ENCODE assay signal across 9 cellular contexts in genomic region chr15:78216276-78217229, GRCh38. TPM values are rescaled to one million over a fixed set of nuclear protein-coding genes. Genes with fewer than 3 reads are reported as not detected.
DNase-seq lines count a peak whose midpoint lies in the region; ATAC-seq and TF ChIP-seq lines count a peak whose summit lies in the region.
"Had no signal": no experiment of that assay in that cellular context is flagged by ENCODE, and none has a peak within 500 bp of the region (broad histone marks: within the 10 kb centered on the region; RNA-seq: fewer than 3 reads in every experiment).

No MANE protein-coding gene starts in this region.

- H3K36me3 Mint-ChIP-seq in activated T-cell treated with anti-CD3 and anti-CD28 coated beads, Interleukin-2, amount 50 U/mL, for 4 hours (ENCODE audit: insufficient read depth): no peaks in the 10 kb centered on the region
- H3K36me3 Mint-ChIP-seq: mesothelial cell of epicardium had no signal

- no peak for TF ChIP-seq EP300 in upper lobe of left lung (IDR thresholded peaks at IDR 0.05)

- H3K27me3 Mint-ChIP-seq in activated T-cell treated with anti-CD3 and anti-CD28 coated beads, Interleukin-2, amount 50 U/mL, for 4 hours (ENCODE audit: low read depth): peaks cover 5% of the 10 kb centered on the region

- ATAC-seq in upper lobe of left lung (ENCODE audit: low FRiP score in 2 of 2): peak; percentile 60 to 67
- ATAC-seq in activated T-cell treated with anti-CD3 and anti-CD28 coated beads, Interleukin-2, amount 50 U/mL, for 4 hours: no peak

- H3K9me3 Mint-ChIP-seq in activated T-cell treated with anti-CD3 and anti-CD28 coated beads, Interleukin-2, amount 50 U/mL, for 4 hours: no peaks in the 10 kb centered on the region
- H3K9me3 Mint-ChIP-seq: activated CD4-positive, alpha-beta T cell treated with anti-CD3 and anti-CD28 coated beads, Interleukin-2, amount 10 ng/mL, durations not matched to agents 7 days and 5 days; mesothelial cell of epicardium had no signal

- no peak for TF ChIP-seq POLR2A in upper lobe of left lung (IDR thresholded peaks at IDR 0.05)

- H3K4me1 Mint-ChIP-seq in activated T-cell treated with anti-CD3 and anti-CD28 coated beads, Interleukin-2, amount 50 U/mL, for 4 hours (ENCODE audit: low read depth): no peaks in the 10 kb centered on the region
- H3K4me1 Mint-ChIP-seq: activated CD4-positive, alpha-beta T cell treated with anti-CD3 and anti-CD28 coated beads, Interleukin-2, amount 10 ng/mL, durations not matched to agents 7 days and 5 days had no signal

- no peaks in the 10 kb centered on the region for H3K27me3 ChIP-seq in MG63
- no peaks in the 10 kb centered on the region for H3K27me3 ChIP-seq in kidney epithelial cell (ENCODE audit: control insufficient read depth, insufficient read depth, low read length)
- H3K27me3 ChIP-seq in upper lobe of left lung: no peaks in the 10 kb centered on the region

- H3K4me3 Mint-ChIP-seq in activated T-cell treated with anti-CD3 and anti-CD28 coated beads, Interleukin-2, amount 50 U/mL, for 4 hours: no peak overlapping the region
- H3K4me3 Mint-ChIP-seq: activated CD4-positive, alpha-beta T cell treated with anti-CD3 and anti-CD28 coated beads, Interleukin-2, amount 10 ng/mL, durations not matched to agents 7 days and 5 days; mesothelial cell of epicardium had no signal

- H3K4me1 ChIP-seq in upper lobe of left lung: peaks cover 0 to 7% (median 4%) of the 10 kb centered on the region in 4 donors

- H3K9me3 ChIP-seq in MG63: no peaks in the 10 kb centered on the region
- H3K9me3 ChIP-seq in upper lobe of left lung: no peaks in the 10 kb centered on the region

- WGBS in upper lobe of left lung, 2 donors: 76 to 80% methylated on average over 8 of the region's 8 CpGs

- H3K36me3 ChIP-seq in MG63 (no peaks in the 10 kb centered on the region), kidney epithelial cell (ENCODE audit: control insufficient read depth, insufficient read depth, low read length) (no peaks in the 10 kb centered on the region), upper lobe of left lung (no peaks in the 10 kb centered on the region)

- DNase-seq in MG63 (peak; percentile 96), cerebellar cortex (ENCODE audit: low spot score) (peak; percentile 22), kidney epithelial cell (ENCODE audit: low read depth) (peak; percentile 16), upper lobe of left lung (peak in 1 of 2 donors; percentile 64), T-helper 9 cell (no peak), NCI-H2081 (lab: John Stamatoyannopoulos, UW) (no peak)
- no peak for DNase-seq in activated T-cell treated with anti-CD3 and anti-CD28 coated beads, Interleukin-2, amount 50 U/mL, for 4 hours
- DNase-seq: activated CD4-positive, alpha-beta T cell treated with anti-CD3 and anti-CD28 coated beads, Interleukin-2, amount 10 ng/mL, durations not matched to agents 7 days and 5 days had no signal

- TF ChIP-seq CTCF in kidney epithelial cell (IDR thresholded peaks at IDR 0.05; ENCODE audit: insufficient read depth, low read length, poor library complexity, severe bottlenecking): no peak
- no peak for TF ChIP-seq CTCF in upper lobe of left lung (IDR thresholded peaks at IDR 0.05)

- H3K4me3 ChIP-seq in MG63: no peak overlapping the region
- H3K4me3 ChIP-seq in kidney epithelial cell (ENCODE audit: low read depth, low read length): no peak overlapping the region
- no peak overlapping the region for H3K4me3 ChIP-seq in upper lobe of left lung

- no peak overlapping the region for H3K27ac ChIP-seq in upper lobe of left lung

RNA-seq across cellular contexts. Expression of gene ACSBG1, which starts 17.8 kb away (rescaled TPM):
- not detected in 2 replicates for total RNA-seq in MG63 (2014; rRNA removed; shearing (Covaris generic); ENCODE audit: low replicate concordance)
- total RNA-seq in kidney epithelial cell (not detected in 2 replicates), upper lobe of left lung (1 to 10 TPM in 4 of 6 donors, under 1 TPM in 1, not detected in 1; 0.22 to 7.3 (median 2.3) TPM)
- total RNA-seq in activated T-cell treated with anti-CD3 and anti-CD28 coated beads, Interleukin-2, amount 50 U/mL, for 4 hours: not detected
- total RNA-seq: activated CD4-positive, alpha-beta T cell treated with anti-CD3 and anti-CD28 coated beads, Interleukin-2, amount 10 ng/mL, durations not matched to agents 7 days and 5 days had no signal

RNA-seq across cellular contexts. Expression of gene DNAJA4, which starts 47.8 kb away (rescaled TPM):
- not detected in 2 replicates for total RNA-seq in MG63 (2014; rRNA removed; shearing (Covaris generic); ENCODE audit: low replicate concordance)
- total RNA-seq in kidney epithelial cell (9.9 and 11.0 TPM in 2 replicates), upper lobe of left lung (10 to 100 TPM in 5 of 6 donors, 1 to 10 TPM in 1; 9.1 to 76.8 (median 19.9) TPM)
- total RNA-seq in activated T-cell treated with anti-CD3 and anti-CD28 coated beads, Interleukin-2, amount 50 U/mL, for 4 hours: 10 to 100 TPM; 39.0 to 42.2 (median 42.0) TPM

Comparison
In these comparisons a context has a peak if more than half of its experiments do, and no peak if none do; other contexts are left out.
1. DNase-seq: peak in MG63 (single experiment), cerebellar cortex (single experiment) and kidney epithelial cell (single experiment); none in T-helper 9 cell (single experiment), activated T-cell treated with anti-CD3 and anti-CD28 coated beads, Interleukin-2, amount 50 U/mL, for 4 hours (single experiment) and NCI-H2081 (0 of 2).
2. ATAC-seq: peak in upper lobe of left lung (2 of 2); none in activated T-cell treated with anti-CD3 and anti-CD28 coated beads, Interleukin-2, amount 50 U/mL, for 4 hours (0 of 2).
3. RNA of gene DNAJA4, which starts 47.8 kb away (total RNA-seq): 39.0 to 42.2 TPM in activated T-cell treated with anti-CD3 and anti-CD28 coated beads, Interleukin-2, amount 50 U/mL, for 4 hours, 9.1 to 76.8 TPM in upper lobe of left lung and 9.9 to 11.0 TPM in kidney epithelial cell; not detected in MG63; every median in the first group is over 10 times any median in the second.